1 cellular context compared by ENCODE assay signal in the genomic region with DNA sequence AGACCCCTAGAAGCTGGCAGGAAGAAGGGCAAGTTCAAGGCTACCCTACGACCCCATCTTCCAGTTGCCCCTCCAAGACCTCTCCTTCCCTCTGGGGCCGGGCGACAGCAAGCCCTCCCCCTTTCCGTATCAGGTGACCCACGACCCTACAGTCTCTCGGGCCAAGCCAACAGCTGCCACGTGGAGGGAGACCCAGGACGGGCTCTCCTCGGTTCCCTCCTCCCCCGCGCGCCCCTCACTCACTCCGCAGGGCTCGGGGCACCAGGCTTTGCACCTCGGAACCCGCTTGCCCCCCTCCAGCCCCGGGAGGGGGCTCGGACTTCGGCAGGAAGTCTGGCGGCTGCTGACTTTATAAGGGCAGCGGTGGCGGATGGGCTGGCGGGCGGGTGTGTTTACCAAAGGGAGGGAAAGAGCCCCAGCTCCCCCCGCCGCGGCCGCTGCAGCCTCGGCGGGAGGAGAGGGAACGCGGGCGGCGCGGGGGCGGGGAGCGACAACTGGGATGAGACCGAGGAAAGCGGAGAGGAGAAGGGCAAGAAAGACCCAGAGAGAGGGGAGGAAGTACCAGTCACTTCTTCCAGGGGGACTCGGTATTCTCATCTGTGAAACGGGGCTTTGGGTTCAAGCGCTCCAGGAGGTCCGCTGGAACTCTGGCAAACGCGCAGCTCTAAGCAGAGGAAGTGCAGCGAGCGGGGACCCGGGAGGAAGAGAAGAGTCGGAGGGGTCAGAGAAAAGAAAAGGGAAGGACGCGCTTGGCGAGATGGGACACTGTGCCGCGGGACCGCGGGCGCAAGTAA.
TF ChIP-seq lines count a peak whose summit lies in the region.

No MANE protein-coding gene starts in this region.

TF ChIP-seq in HepG2, 621 proteins besides CTCF, POLR2A, EP300 and RAD21 (continued from another document and continues in another):
- TF ChIP-seq, protein P1, sequence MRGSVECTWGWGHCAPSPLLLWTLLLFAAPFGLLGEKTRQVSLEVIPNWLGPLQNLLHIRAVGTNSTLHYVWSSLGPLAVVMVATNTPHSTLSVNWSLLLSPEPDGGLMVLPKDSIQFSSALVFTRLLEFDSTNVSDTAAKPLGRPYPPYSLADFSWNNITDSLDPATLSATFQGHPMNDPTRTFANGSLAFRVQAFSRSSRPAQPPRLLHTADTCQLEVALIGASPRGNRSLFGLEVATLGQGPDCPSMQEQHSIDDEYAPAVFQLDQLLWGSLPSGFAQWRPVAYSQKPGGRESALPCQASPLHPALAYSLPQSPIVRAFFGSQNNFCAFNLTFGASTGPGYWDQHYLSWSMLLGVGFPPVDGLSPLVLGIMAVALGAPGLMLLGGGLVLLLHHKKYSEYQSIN (CRISPR knock-in tag; IDR thresholded peaks at IDR 0.05; ENCODE audit: borderline replicate concordance), result 0 out of 2 replicates have a peak, but pooled peaks have one; percentile 54
- TF ChIP-seq XRCC5 (optimal IDR thresholded peaks at IDR 0.05; ENCODE audit: low read length) (no peak), SOX6 (IDR thresholded peaks at IDR 0.05) (no peak), SOX6 (CRISPR knock-in tag; IDR thresholded peaks at IDR 0.05) (peak; percentile 58), TCF7 (IDR thresholded peaks at IDR 0.05; ENCODE audit: low read depth) (no peak), CENPX (CRISPR knock-in tag; IDR thresholded peaks at IDR 0.05) (no peak), REXO4 (CRISPR knock-in tag; IDR thresholded peaks at IDR 0.05; ENCODE audit: borderline replicate concordance) (no peak), ZNF33B (CRISPR knock-in tag; IDR thresholded peaks at IDR 0.05) (0 out of 2 replicates have a peak, but pooled peaks have one; percentile 19), TCF12 (IDR thresholded peaks at IDR 0.05) (no peak), TCF12 (CRISPR knock-in tag; IDR thresholded peaks at IDR 0.05) (no peak), ZNF572 (CRISPR knock-in tag; IDR thresholded peaks at IDR 0.05) (peak; percentile 73; the same call in 1 of the 2 replicates), ZNF253 (CRISPR knock-in tag; IDR thresholded peaks at IDR 0.05; ENCODE audit: borderline replicate concordance) (no peak), HOXD1 (CRISPR knock-in tag; IDR thresholded peaks at IDR 0.05) (0 out of 2 replicates have a peak, but pooled peaks have one; percentile 68), KDM1A (CRISPR knock-in tag; IDR thresholded peaks at IDR 0.05) (peak; percentile 86), ZBTB42 (CRISPR knock-in tag; IDR thresholded peaks at IDR 0.05) (peak; percentile 89), ZNF552 (CRISPR knock-in tag; IDR thresholded peaks at IDR 0.05; ENCODE audit: borderline replicate concordance) (0 out of 2 replicates have a peak, but pooled peaks have one; percentile 6), ZNF839 (CRISPR knock-in tag; IDR thresholded peaks at IDR 0.05; ENCODE audit: borderline replicate concordance) (0 out of 2 replicates have a peak, but pooled peaks have one; percentile 30), CAMTA2 (CRISPR knock-in tag; IDR thresholded peaks at IDR 0.05; ENCODE audit: borderline replicate concordance) (0 out of 2 replicates have a peak, but pooled peaks have one; percentile 45), ZSCAN25 (CRISPR knock-in tag; IDR thresholded peaks at IDR 0.05) (no peak), KMT2A (CRISPR knock-in tag; IDR thresholded peaks at IDR 0.05) (peak; percentile 60; the same call in 1 of the 2 replicates), ZNF747 (CRISPR knock-in tag; IDR thresholded peaks at IDR 0.05; ENCODE audit: borderline replicate concordance) (no peak)
- TF ChIP-seq, protein P2, sequence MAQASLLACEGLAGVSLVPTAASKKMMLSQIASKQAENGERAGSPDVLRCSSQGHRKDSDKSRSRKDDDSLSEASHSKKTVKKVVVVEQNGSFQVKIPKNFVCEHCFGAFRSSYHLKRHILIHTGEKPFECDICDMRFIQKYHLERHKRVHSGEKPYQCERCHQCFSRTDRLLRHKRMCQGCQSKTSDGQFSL (CRISPR knock-in tag; IDR thresholded peaks at IDR 0.05), result peak; percentile 6; the same call in 1 of the 2 replicates
- TF ChIP-seq, protein P3, sequence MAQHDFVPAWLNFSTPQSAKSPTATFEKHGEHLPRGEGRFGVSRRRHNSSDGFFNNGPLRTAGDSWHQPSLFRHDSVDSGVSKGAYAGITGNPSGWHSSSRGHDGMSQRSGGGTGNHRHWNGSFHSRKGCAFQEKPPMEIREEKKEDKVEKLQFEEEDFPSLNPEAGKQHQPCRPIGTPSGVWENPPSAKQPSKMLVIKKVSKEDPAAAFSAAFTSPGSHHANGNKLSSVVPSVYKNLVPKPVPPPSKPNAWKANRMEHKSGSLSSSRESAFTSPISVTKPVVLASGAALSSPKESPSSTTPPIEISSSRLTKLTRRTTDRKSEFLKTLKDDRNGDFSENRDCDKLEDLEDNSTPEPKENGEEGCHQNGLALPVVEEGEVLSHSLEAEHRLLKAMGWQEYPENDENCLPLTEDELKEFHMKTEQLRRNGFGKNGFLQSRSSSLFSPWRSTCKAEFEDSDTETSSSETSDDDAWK (CRISPR knock-in tag; IDR thresholded peaks at IDR 0.05), result no peak
- TF ChIP-seq, protein P4, sequence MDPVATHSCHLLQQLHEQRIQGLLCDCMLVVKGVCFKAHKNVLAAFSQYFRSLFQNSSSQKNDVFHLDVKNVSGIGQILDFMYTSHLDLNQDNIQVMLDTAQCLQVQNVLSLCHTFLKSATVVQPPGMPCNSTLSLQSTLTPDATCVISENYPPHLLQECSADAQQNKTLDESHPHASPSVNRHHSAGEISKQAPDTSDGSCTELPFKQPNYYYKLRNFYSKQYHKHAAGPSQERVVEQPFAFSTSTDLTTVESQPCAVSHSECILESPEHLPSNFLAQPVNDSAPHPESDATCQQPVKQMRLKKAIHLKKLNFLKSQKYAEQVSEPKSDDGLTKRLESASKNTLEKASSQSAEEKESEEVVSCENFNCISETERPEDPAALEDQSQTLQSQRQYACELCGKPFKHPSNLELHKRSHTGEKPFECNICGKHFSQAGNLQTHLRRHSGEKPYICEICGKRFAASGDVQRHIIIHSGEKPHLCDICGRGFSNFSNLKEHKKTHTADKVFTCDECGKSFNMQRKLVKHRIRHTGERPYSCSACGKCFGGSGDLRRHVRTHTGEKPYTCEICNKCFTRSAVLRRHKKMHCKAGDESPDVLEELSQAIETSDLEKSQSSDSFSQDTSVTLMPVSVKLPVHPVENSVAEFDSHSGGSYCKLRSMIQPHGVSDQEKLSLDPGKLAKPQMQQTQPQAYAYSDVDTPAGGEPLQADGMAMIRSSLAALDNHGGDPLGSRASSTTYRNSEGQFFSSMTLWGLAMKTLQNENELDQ (CRISPR knock-in tag; IDR thresholded peaks at IDR 0.05; ENCODE audit: borderline replicate concordance), result no peak
- TF ChIP-seq, protein P5, sequence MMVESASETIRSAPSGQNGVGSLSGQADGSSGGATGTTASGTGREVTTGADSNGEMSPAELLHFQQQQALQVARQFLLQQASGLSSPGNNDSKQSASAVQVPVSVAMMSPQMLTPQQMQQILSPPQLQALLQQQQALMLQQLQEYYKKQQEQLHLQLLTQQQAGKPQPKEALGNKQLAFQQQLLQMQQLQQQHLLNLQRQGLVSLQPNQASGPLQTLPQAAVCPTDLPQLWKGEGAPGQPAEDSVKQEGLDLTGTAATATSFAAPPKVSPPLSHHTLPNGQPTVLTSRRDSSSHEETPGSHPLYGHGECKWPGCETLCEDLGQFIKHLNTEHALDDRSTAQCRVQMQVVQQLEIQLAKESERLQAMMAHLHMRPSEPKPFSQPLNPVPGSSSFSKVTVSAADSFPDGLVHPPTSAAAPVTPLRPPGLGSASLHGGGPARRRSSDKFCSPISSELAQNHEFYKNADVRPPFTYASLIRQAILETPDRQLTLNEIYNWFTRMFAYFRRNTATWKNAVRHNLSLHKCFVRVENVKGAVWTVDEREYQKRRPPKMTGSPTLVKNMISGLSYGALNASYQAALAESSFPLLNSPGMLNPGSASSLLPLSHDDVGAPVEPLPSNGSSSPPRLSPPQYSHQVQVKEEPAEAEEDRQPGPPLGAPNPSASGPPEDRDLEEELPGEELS (CRISPR knock-in tag; IDR thresholded peaks at IDR 0.05), result peak; percentile 63; the same call in 1 of the 2 replicates
- TF ChIP-seq, protein P6, sequence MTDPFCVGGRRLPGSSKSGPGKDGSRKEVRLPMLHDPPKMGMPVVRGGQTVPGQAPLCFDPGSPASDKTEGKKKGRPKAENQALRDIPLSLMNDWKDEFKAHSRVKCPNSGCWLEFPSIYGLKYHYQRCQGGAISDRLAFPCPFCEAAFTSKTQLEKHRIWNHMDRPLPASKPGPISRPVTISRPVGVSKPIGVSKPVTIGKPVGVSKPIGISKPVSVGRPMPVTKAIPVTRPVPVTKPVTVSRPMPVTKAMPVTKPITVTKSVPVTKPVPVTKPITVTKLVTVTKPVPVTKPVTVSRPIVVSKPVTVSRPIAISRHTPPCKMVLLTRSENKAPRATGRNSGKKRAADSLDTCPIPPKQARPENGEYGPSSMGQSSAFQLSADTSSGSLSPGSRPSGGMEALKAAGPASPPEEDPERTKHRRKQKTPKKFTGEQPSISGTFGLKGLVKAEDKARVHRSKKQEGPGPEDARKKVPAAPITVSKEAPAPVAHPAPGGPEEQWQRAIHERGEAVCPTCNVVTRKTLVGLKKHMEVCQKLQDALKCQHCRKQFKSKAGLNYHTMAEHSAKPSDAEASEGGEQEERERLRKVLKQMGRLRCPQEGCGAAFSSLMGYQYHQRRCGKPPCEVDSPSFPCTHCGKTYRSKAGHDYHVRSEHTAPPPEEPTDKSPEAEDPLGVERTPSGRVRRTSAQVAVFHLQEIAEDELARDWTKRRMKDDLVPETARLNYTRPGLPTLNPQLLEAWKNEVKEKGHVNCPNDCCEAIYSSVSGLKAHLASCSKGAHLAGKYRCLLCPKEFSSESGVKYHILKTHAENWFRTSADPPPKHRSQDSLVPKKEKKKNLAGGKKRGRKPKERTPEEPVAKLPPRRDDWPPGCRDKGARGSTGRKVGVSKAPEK (CRISPR knock-in tag; IDR thresholded peaks at IDR 0.05; ENCODE audit: borderline replicate concordance), result no peak
- TF ChIP-seq, protein P7, sequence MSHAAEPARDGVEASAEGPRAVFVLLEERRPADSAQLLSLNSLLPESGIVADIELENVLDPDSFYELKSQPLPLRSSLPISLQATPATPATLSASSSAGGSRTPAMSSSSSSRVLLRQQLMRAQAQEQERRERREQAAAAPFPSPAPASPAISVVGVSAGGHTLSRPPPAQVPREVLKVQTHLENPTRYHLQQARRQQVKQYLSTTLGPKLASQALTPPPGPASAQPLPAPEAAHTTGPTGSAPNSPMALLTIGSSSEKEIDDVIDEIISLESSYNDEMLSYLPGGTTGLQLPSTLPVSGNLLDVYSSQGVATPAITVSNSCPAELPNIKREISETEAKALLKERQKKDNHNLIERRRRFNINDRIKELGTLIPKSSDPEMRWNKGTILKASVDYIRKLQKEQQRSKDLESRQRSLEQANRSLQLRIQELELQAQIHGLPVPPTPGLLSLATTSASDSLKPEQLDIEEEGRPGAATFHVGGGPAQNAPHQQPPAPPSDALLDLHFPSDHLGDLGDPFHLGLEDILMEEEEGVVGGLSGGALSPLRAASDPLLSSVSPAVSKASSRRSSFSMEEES (CRISPR knock-in tag; IDR thresholded peaks at IDR 0.05), result peak; percentile 60
- TF ChIP-seq, protein P8, sequence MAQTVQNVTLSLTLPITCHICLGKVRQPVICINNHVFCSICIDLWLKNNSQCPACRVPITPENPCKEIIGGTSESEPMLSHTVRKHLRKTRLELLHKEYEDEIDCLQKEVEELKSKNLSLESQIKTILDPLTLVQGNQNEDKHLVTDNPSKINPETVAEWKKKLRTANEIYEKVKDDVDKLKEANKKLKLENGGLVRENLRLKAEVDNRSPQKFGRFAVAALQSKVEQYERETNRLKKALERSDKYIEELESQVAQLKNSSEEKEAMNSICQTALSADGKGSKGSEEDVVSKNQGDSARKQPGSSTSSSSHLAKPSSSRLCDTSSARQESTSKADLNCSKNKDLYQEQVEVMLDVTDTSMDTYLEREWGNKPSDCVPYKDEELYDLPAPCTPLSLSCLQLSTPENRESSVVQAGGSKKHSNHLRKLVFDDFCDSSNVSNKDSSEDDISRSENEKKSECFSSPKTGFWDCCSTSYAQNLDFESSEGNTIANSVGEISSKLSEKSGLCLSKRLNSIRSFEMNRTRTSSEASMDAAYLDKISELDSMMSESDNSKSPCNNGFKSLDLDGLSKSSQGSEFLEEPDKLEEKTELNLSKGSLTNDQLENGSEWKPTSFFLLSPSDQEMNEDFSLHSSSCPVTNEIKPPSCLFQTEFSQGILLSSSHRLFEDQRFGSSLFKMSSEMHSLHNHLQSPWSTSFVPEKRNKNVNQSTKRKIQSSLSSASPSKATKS (CRISPR knock-in tag; IDR thresholded peaks at IDR 0.05), result no peak
- TF ChIP-seq, protein P9, sequence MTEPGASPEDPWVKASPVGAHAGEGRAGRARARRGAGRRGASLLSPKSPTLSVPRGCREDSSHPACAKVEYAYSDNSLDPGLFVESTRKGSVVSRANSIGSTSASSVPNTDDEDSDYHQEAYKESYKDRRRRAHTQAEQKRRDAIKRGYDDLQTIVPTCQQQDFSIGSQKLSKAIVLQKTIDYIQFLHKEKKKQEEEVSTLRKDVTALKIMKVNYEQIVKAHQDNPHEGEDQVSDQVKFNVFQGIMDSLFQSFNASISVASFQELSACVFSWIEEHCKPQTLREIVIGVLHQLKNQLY (CRISPR knock-in tag; IDR thresholded peaks at IDR 0.05), result no peak
- TF ChIP-seq, protein P10, sequence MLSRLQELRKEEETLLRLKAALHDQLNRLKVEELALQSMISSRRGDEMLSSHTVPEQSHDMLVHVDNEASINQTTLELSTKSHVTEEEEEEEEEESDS (CRISPR knock-in tag; IDR thresholded peaks at IDR 0.05; ENCODE audit: borderline replicate concordance), result 0 out of 2 replicates have a peak, but pooled peaks have one; percentile 5
- TF ChIP-seq, protein P11, sequence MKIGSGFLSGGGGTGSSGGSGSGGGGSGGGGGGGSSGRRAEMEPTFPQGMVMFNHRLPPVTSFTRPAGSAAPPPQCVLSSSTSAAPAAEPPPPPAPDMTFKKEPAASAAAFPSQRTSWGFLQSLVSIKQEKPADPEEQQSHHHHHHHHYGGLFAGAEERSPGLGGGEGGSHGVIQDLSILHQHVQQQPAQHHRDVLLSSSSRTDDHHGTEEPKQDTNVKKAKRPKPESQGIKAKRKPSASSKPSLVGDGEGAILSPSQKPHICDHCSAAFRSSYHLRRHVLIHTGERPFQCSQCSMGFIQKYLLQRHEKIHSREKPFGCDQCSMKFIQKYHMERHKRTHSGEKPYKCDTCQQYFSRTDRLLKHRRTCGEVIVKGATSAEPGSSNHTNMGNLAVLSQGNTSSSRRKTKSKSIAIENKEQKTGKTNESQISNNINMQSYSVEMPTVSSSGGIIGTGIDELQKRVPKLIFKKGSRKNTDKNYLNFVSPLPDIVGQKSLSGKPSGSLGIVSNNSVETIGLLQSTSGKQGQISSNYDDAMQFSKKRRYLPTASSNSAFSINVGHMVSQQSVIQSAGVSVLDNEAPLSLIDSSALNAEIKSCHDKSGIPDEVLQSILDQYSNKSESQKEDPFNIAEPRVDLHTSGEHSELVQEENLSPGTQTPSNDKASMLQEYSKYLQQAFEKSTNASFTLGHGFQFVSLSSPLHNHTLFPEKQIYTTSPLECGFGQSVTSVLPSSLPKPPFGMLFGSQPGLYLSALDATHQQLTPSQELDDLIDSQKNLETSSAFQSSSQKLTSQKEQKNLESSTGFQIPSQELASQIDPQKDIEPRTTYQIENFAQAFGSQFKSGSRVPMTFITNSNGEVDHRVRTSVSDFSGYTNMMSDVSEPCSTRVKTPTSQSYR (CRISPR knock-in tag; IDR thresholded peaks at IDR 0.05; ENCODE audit: borderline replicate concordance), result peak; percentile 23; the same call in 1 of the 2 replicates
- TF ChIP-seq, protein P12, sequence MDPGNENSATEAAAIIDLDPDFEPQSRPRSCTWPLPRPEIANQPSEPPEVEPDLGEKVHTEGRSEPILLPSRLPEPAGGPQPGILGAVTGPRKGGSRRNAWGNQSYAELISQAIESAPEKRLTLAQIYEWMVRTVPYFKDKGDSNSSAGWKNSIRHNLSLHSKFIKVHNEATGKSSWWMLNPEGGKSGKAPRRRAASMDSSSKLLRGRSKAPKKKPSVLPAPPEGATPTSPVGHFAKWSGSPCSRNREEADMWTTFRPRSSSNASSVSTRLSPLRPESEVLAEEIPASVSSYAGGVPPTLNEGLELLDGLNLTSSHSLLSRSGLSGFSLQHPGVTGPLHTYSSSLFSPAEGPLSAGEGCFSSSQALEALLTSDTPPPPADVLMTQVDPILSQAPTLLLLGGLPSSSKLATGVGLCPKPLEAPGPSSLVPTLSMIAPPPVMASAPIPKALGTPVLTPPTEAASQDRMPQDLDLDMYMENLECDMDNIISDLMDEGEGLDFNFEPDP (CRISPR knock-in tag; conservative IDR thresholded peaks at IDR 0.05), result no peak
